ENCODE assay signal across 11 cellular contexts in the genomic region with DNA sequence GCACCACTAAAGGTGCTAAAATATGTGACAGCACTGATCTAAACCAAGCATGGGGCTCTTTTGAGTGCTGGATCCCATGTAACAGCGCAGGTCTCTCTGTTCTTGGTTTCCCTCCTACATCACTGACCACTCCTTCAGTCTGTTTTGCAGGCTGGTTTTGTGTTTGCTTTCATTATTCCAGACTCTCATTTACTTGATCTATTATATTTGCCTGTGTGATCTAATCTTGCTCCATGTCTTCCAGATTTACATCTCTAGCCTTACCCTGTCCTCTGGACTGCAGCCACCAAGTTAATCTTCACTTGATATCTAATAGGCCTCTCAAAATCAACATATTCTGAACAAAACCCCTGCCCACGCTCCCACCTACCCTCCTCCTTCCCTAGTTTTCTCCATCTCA. TPM values are rescaled to one million over a fixed set of nuclear protein-coding genes. Genes with fewer than 3 reads are reported as not detected.
DNase-seq lines count a peak whose midpoint lies in the region; ATAC-seq and TF ChIP-seq lines count a peak whose summit lies in the region.
"Had no signal": no experiment of that assay in that cellular context is flagged by ENCODE, and none has a peak within 500 bp of the region (broad histone marks: within the 10 kb centered on the region; RNA-seq: fewer than 3 reads in every experiment).

No MANE protein-coding gene starts in this region.

- H3K4me3 Mint-ChIP-seq in activated naive CD8-positive, alpha-beta T cell treated with anti-CD3 and anti-CD28 coated beads for 36 hours: peak overlapping the region; percentile 33
- H3K4me3 Mint-ChIP-seq in natural killer cell: no peak overlapping the region

- TF ChIP-seq CTCF in natural killer cell (IDR thresholded peaks at IDR 0.05) (no peak), foreskin fibroblast (IDR thresholded peaks at IDR 0.05; ENCODE audit: low read depth, low read length) (no peak)

- no peaks in the 10 kb centered on the region for H3K27me3 Mint-ChIP-seq in activated naive CD8-positive, alpha-beta T cell treated with anti-CD3 and anti-CD28 coated beads for 36 hours
- no peaks in the 10 kb centered on the region for H3K27me3 Mint-ChIP-seq in natural killer cell (ENCODE audit: low read depth in 2 of 2)

- intact Hi-C loops in natural killer cell (cut with micrococcal nuclease): no loop called here

- peak overlapping the region; percentile 75 for H3K27ac Mint-ChIP-seq in activated naive CD8-positive, alpha-beta T cell treated with anti-CD3 and anti-CD28 coated beads for 36 hours
- peak overlapping the region; percentile 6 to 81 for H3K27ac Mint-ChIP-seq in natural killer cell

- peaks cover 26% of the 10 kb centered on the region for H3K36me3 Mint-ChIP-seq in activated naive CD8-positive, alpha-beta T cell treated with anti-CD3 and anti-CD28 coated beads for 36 hours
- H3K36me3 Mint-ChIP-seq in natural killer cell: no peaks in the 10 kb centered on the region

- no peaks in the 10 kb centered on the region for H3K9me3 Mint-ChIP-seq in activated naive CD8-positive, alpha-beta T cell treated with anti-CD3 and anti-CD28 coated beads for 36 hours
- no peaks in the 10 kb centered on the region for H3K9me3 Mint-ChIP-seq in natural killer cell

- H3K4me1 Mint-ChIP-seq in activated naive CD8-positive, alpha-beta T cell treated with anti-CD3 and anti-CD28 coated beads for 36 hours: peaks cover 44% of the 10 kb centered on the region
- peaks cover 44 to 67% of the 10 kb centered on the region in 2 donors for H3K4me1 Mint-ChIP-seq in natural killer cell

- no peak overlapping the region for H3K4me3 ChIP-seq in foreskin fibroblast (ENCODE audit: low read depth in 1 of 2, low read length in 2 of 2)
- H3K4me3 ChIP-seq: gastroesophageal sphincter had no signal

- no peak for DNase-seq in activated naive CD8-positive, alpha-beta T cell treated with anti-CD3 and anti-CD28 coated beads for 36 hours
- DNase-seq in natural killer cell (no peak), foreskin fibroblast (no peak), ecto neural progenitor cell (ENCODE audit: low spot score) (no peak), RKO (ENCODE audit: low spot score) (no peak)
- DNase-seq in effector CD4-positive, alpha-beta T cell: no peak
- DNase-seq: left cardiac atrium, NCI-H1417 treated with DMSO at 0.1 percent for 48 hours had no signal

- peak; percentile 26 for ATAC-seq in GM18498 (IDR thresholded peaks at IDR 0.05; ENCODE audit: unreplicated experiment)
- ATAC-seq in HG02610 (IDR thresholded peaks at IDR 0.05; ENCODE audit: unreplicated experiment): peak; percentile 16
- ATAC-seq in natural killer cell: no peak
- ATAC-seq: gastroesophageal sphincter had no signal

RNA-seq across cellular contexts. Expression of a gene that starts 8.6 kb away (rescaled TPM):
- total RNA-seq in activated naive CD8-positive, alpha-beta T cell treated with anti-CD3 and anti-CD28 coated beads for 36 hours: 10 to 100 TPM; 19.7 to 25.7 TPM
- total RNA-seq in natural killer cell: 100 to 1,000 TPM; 106 to 120 (median 115) TPM

RNA-seq across cellular contexts. Expression of a gene that starts 22.2 kb away (rescaled TPM):
- 100 to 1,000 TPM; 146 to 155 TPM for total RNA-seq in activated naive CD8-positive, alpha-beta T cell treated with anti-CD3 and anti-CD28 coated beads for 36 hours
- 100 to 1,000 TPM; 101 to 112 (median 106) TPM for total RNA-seq in natural killer cell

Comparison
In these comparisons a context has a peak if more than half of its experiments do, and no peak if none do; other contexts are left out.
1. ATAC-seq: peak in GM18498 (single experiment) and HG02610 (single experiment); none in natural killer cell (0 of 3).
2. RNA of a gene that starts 8.6 kb away (total RNA-seq): 106 to 120 TPM in natural killer cell; 19.7 to 25.7 TPM in activated naive CD8-positive, alpha-beta T cell treated with anti-CD3 and anti-CD28 coated beads for 36 hours; every median in the first group is over 4 times any median in the second.